ENCODE assay signal across 24 cellular contexts in genomic region chr6:154522576-154522975, GRCh38. TPM values are rescaled to one million over a fixed set of nuclear protein-coding genes. Genes with fewer than 3 reads are reported as not detected.
"Had no signal": no experiment of that assay in that cellular context is flagged by ENCODE, and none has a peak within 500 bp of the region (broad histone marks: within the 10 kb centered on the region; RNA-seq: fewer than 3 reads in every experiment).

No MANE protein-coding gene starts in this region.

- DNase-seq: activated B cell treated with CpG ODN at 0.5 μM for 24 hours; activated CD4-positive, alpha-beta T cell treated with anti-CD3 and anti-CD28 coated beads for 1 hour; activated CD4-positive, alpha-beta T cell treated with anti-CD3 and anti-CD28 coated beads, Interleukin-2, amount 10 ng/mL, durations not matched to agents 24 days and 14 days; activated CD4-positive, alpha-beta T cell treated with anti-CD3 and anti-CD28 coated beads, Interleukin-2, amount 50 U/mL, for 48 hours; activated CD8-positive, alpha-beta memory T cell treated with anti-CD3 and anti-CD28 coated beads, Interleukin-2, amount 10 ng/mL, durations not matched to agents 7 days and 5 days; activated effector memory CD4-positive, alpha-beta T cell treated with Interleukin-2 at 50 U/mL for 16 hours; activated naive CD4-positive, alpha-beta T cell; activated T-cell treated with anti-CD3 and anti-CD28 coated beads, Interleukin-2, amount 50 U/mL, for 24 hours; aorta; brain microvascular endothelial cell; MG63; MV-4-11; NCI-H1105 treated with DMSO at 0.1 percent for 48 hours; NCI-H1436 treated with DMSO at 0.1 percent for 48 hours; NCI-H187; NCI-H226; NCI-H526 treated with DMSO at 0.1 percent for 48 hours; NCI-H82; SHP77 treated with DMSO at 0.1 percent for 48 hours; T-helper 17 cell; T-helper 9 cell had no signal

- H3K27me3 ChIP-seq: brain microvascular endothelial cell, cardiac muscle cell, MG63 had no signal

- ATAC-seq: activated CD8-positive, alpha-beta memory T cell treated with anti-CD3 and anti-CD28 coated beads, Interleukin-2, amount 10 ng/mL, durations not matched to agents 7 days and 5 days; T-helper 17 cell had no signal

- H3K9ac ChIP-seq: KMS-11 had no signal

- H3K9me3 ChIP-seq: MG63 had no signal

- H3K4me3 ChIP-seq: cardiac muscle cell, MG63 had no signal

- H3K27ac ChIP-seq: brain microvascular endothelial cell, cardiac muscle cell, KMS-11 had no signal

- H3K36me3 ChIP-seq: brain microvascular endothelial cell, cardiac muscle cell, MG63 had no signal

- H3K4me2 ChIP-seq: KMS-11 had no signal

RNA-seq across cellular contexts. Expression of gene CNKSR3, which starts 12.1 kb away (rescaled TPM):
- total RNA-seq: activated CD4-positive, alpha-beta T cell treated with anti-CD3 and anti-CD28 coated beads, Interleukin-2, amount 10 ng/mL, durations not matched to agents 24 days and 14 days; activated CD8-positive, alpha-beta memory T cell treated with anti-CD3 and anti-CD28 coated beads, Interleukin-2, amount 10 ng/mL, durations not matched to agents 7 days and 5 days; activated T-helper 1 cell treated with anti-CD3 and anti-CD28 coated beads, Interleukin-12 subunit alpha, Interleukin-12 subunit beta, Interleukin-2, Interleukin-4 antibody, amounts not matched to agents 30 ng/mL and 10 ng/mL and 1 ng/mL, durations not matched to agents 14 hours and 24 hours and 36 hours; T-helper 17 cell had no signal
